ENCODE assay signal across 27 cellular contexts in genomic region chr7:66355762-66356161, GRCh38.
A peak's percentile ranks its signal among the peaks of the same experiment; 100 is the strongest.
DNase-seq lines count a peak whose midpoint lies in the region; ATAC-seq and TF ChIP-seq lines count a peak whose summit lies in the region.
"Had no signal": no experiment of that assay in that cellular context is flagged by ENCODE, and none has a peak within 500 bp of the region (broad histone marks: within the 10 kb centered on the region; RNA-seq: fewer than 3 reads in every experiment).

No MANE protein-coding gene starts in this region.

- CTCF ChIA-PET in PC-9 (lab: Charles Lee): interaction anchor here (0.6 kb wide), 1 partner anchor 70 kb away, joined by 3 read pairs; no protein-coding TSS in a partner anchor
- CTCF ChIA-PET in activated CD4-positive, alpha-beta memory T cell treated with anti-CD3 and anti-CD28 coated beads, Interleukin-2, amount 10 ng/mL, durations not matched to agents 7 days and 5 days (lab: Charles Lee): no interaction called here

- peak; percentile 25 for ATAC-seq in esophagus mucosa
- ATAC-seq: heart right ventricle; naive thymus-derived CD4-positive, alpha-beta T cell; Panc1; stimulated activated memory B cell treated with anti-CD40 and anti-IgM and Interleukin-4, amounts not matched to agents 10 μg/mL and 1 μg/mL and 100 μg/mL, for 72 hours; T-cell had no signal

- H4K20me1 ChIP-seq in PC-9 (ENCODE audit: insufficient read depth): no peaks in the 10 kb centered on the region

- no peaks in the 10 kb centered on the region for H3K79me2 ChIP-seq in PC-9 (ENCODE audit: low read depth)

- DNase-seq in ELR (ENCODE audit: low read depth) (peak; percentile 52), PC-9 (peak; percentile 44), renal cortical epithelial cell (ENCODE audit: low read depth) (peak; percentile 17), pons (ENCODE audit: low spot score) (no peak), NCI-H1105 treated with DMSO at 0.1 percent for 48 hours (lab: John Stamatoyannopoulos, UW) (no peak), GM20000 (ENCODE audit: low spot score) (no peak)
- no peak for DNase-seq in activated CD4-positive, alpha-beta memory T cell treated with anti-CD3 and anti-CD28 coated beads, Interleukin-2, amount 10 ng/mL, durations not matched to agents 7 days and 5 days
- DNase-seq: ACHN; activated CD4-positive, alpha-beta T cell treated with anti-CD3 and anti-CD28 coated beads for 4 hours; activated effector memory CD4-positive, alpha-beta T cell treated with Interleukin-2 at 50 U/mL for 16 hours; anterior cingulate cortex; CD8-positive, alpha-beta memory T cell; effector CD4-positive, alpha-beta T cell; heart right ventricle; KBM-7; naive thymus-derived CD4-positive, alpha-beta T cell; NCI-H1417 treated with DMSO at 0.1 percent for 48 hours; sigmoid colon; T-cell; WERI-Rb-1 had no signal

- no peaks in the 10 kb centered on the region for H3K4me1 Mint-ChIP-seq in activated CD4-positive, alpha-beta memory T cell treated with anti-CD3 and anti-CD28 coated beads, Interleukin-2, amount 10 ng/mL, durations not matched to agents 7 days and 5 days
- H3K4me1 Mint-ChIP-seq: CD8-positive, alpha-beta memory T cell; naive thymus-derived CD4-positive, alpha-beta T cell; stimulated activated memory B cell treated with anti-CD40 and anti-IgM and Interleukin-4, amounts not matched to agents 10 μg/mL and 1 μg/mL and 100 μg/mL, for 72 hours; T-cell had no signal

- intact Hi-C loops in PC-9 (cut with micrococcal nuclease; ENCODE audit: unreplicated experiment): no loop called here

- no peak overlapping the region for H3K4me2 ChIP-seq in PC-9

- no TSS peak for BruUV-seq in PC-9 (replicated peaks; lab: Mats Ljungman, UMichigan)

- H3K4me3 ChIP-seq in PC-9: no peak overlapping the region
- H3K4me3 ChIP-seq: colonic mucosa, heart right ventricle, prostate gland, sigmoid colon had no signal

- POLR2A ChIA-PET in PC-9 (lab: Charles Lee; ENCODE audit: unreplicated experiment): interaction anchor here (0.7 to 0.8 kb wide), 2 partner anchors 11 to 267 kb away, joined by 4 to 8 read pairs; no protein-coding TSS in a partner anchor
- POLR2A ChIA-PET in activated CD4-positive, alpha-beta memory T cell treated with anti-CD3 and anti-CD28 coated beads, Interleukin-2, amount 10 ng/mL, durations not matched to agents 7 days and 5 days (lab: Charles Lee): no interaction called here

- H2AFZ ChIP-seq in PC-9: no peak overlapping the region

- 0 out of 2 replicates have a peak, but pooled peaks cover 3% of the 10 kb centered on the region for H3K4me1 ChIP-seq in PC-9 (replicated peaks; ENCODE audit: insufficient read depth)
- H3K4me1 ChIP-seq: prostate gland, sigmoid colon had no signal

- no peak overlapping the region for H3K27ac ChIP-seq in PC-9
- H3K27ac ChIP-seq: colonic mucosa, heart right ventricle, prostate gland, sigmoid colon, WERI-Rb-1 had no signal

- no peaks in the 10 kb centered on the region for H3K9me2 ChIP-seq in PC-9 (ENCODE audit: insufficient read depth)

- no peak overlapping the region for H3K4me3 Mint-ChIP-seq in activated CD4-positive, alpha-beta memory T cell treated with anti-CD3 and anti-CD28 coated beads, Interleukin-2, amount 10 ng/mL, durations not matched to agents 7 days and 5 days
- H3K4me3 Mint-ChIP-seq: activated naive CD8-positive, alpha-beta T cell; CD8-positive, alpha-beta memory T cell; naive thymus-derived CD4-positive, alpha-beta T cell; stimulated activated memory B cell treated with anti-CD40 and anti-IgM and Interleukin-4, amounts not matched to agents 10 μg/mL and 1 μg/mL and 100 μg/mL, for 72 hours; T-cell had no signal

- no peaks in the 10 kb centered on the region for H3K27me3 Mint-ChIP-seq in activated CD4-positive, alpha-beta memory T cell treated with anti-CD3 and anti-CD28 coated beads, Interleukin-2, amount 10 ng/mL, durations not matched to agents 7 days and 5 days
- H3K27me3 Mint-ChIP-seq: activated naive CD8-positive, alpha-beta T cell; naive thymus-derived CD4-positive, alpha-beta T cell; stimulated activated memory B cell treated with anti-CD40 and anti-IgM and Interleukin-4, amounts not matched to agents 10 μg/mL and 1 μg/mL and 100 μg/mL, for 72 hours; T-cell had no signal

- no peaks in the 10 kb centered on the region for H3K36me3 ChIP-seq in PC-9 (ENCODE audit: low read depth)
- H3K36me3 ChIP-seq: colonic mucosa, MG63, prostate gland, sigmoid colon, WERI-Rb-1 had no signal

- H3K27ac Mint-ChIP-seq in activated CD4-positive, alpha-beta memory T cell treated with anti-CD3 and anti-CD28 coated beads, Interleukin-2, amount 10 ng/mL, durations not matched to agents 7 days and 5 days: no peak overlapping the region
- H3K27ac Mint-ChIP-seq: activated naive CD8-positive, alpha-beta T cell; stimulated activated memory B cell treated with anti-CD40 and anti-IgM and Interleukin-4, amounts not matched to agents 10 μg/mL and 1 μg/mL and 100 μg/mL, for 72 hours; T-cell had no signal

- TF ChIP-seq CTCF in PC-9 (conservative IDR thresholded peaks at IDR 0.05) (no peak), GM20000 (IDR thresholded peaks at IDR 0.05; ENCODE audit: extremely low read depth, missing control alignments) (no peak)

- H3K27me3 ChIP-seq in PC-9 (ENCODE audit: insufficient read depth, low read depth): no peaks in the 10 kb centered on the region
- H3K27me3 ChIP-seq: colonic mucosa, heart right ventricle, MG63, sigmoid colon had no signal

- H3K9me3 ChIP-seq in PC-9 (ENCODE audit: insufficient read depth, low read depth): no peaks in the 10 kb centered on the region
- H3K9me3 ChIP-seq: colonic mucosa, heart right ventricle, MG63, prostate gland, sigmoid colon had no signal

- no peaks in the 10 kb centered on the region for H3K36me3 Mint-ChIP-seq in activated CD4-positive, alpha-beta memory T cell treated with anti-CD3 and anti-CD28 coated beads, Interleukin-2, amount 10 ng/mL, durations not matched to agents 7 days and 5 days (ENCODE audit: low read depth)
- H3K36me3 Mint-ChIP-seq: activated naive CD8-positive, alpha-beta T cell; CD8-positive, alpha-beta memory T cell; stimulated activated memory B cell treated with anti-CD40 and anti-IgM and Interleukin-4, amounts not matched to agents 10 μg/mL and 1 μg/mL and 100 μg/mL, for 72 hours; T-cell had no signal

- no peaks in the 10 kb centered on the region for H3K9me3 Mint-ChIP-seq in activated CD4-positive, alpha-beta memory T cell treated with anti-CD3 and anti-CD28 coated beads, Interleukin-2, amount 10 ng/mL, durations not matched to agents 7 days and 5 days
- H3K9me3 Mint-ChIP-seq: CD8-positive, alpha-beta memory T cell; naive thymus-derived CD4-positive, alpha-beta T cell; stimulated activated memory B cell treated with anti-CD40 and anti-IgM and Interleukin-4, amounts not matched to agents 10 μg/mL and 1 μg/mL and 100 μg/mL, for 72 hours; T-cell had no signal

- H3F3A ChIP-seq in PC-9 (ENCODE audit: insufficient read depth, low read depth): 0 out of 2 replicates have a peak, but pooled peaks cover 4% of the 10 kb centered on the region

Comparison
In these comparisons a context has a peak if more than half of its experiments do, and no peak if none do; other contexts are left out.
1. DNase-seq: peak in ELR (single experiment), PC-9 (2 of 2) and renal cortical epithelial cell (single experiment); none in pons (single experiment), NCI-H1105 treated with DMSO at 0.1 percent for 48 hours (single experiment), GM20000 (single experiment) and activated CD4-positive, alpha-beta memory T cell treated with anti-CD3 and anti-CD28 coated beads, Interleukin-2, amount 10 ng/mL, durations not matched to agents 7 days and 5 days (single experiment).